ENCODE assay signal across 11 cellular contexts in genomic region chr6:42441059-42441471, GRCh38. TPM values are rescaled to one million over a fixed set of nuclear protein-coding genes. Genes with fewer than 3 reads are reported as not detected.
DNase-seq lines count a peak whose midpoint lies in the region; ATAC-seq, FAIRE-seq and TF ChIP-seq lines count a peak whose summit lies in the region.
"Had no signal": no experiment of that assay in that cellular context is flagged by ENCODE, and none has a peak within 500 bp of the region (broad histone marks: within the 10 kb centered on the region; RNA-seq: fewer than 3 reads in every experiment).

No MANE protein-coding gene starts in this region.

- H4K5ac ChIP-seq in H1 (ENCODE audit: insufficient read length, low read depth, low read length): peak overlapping the region; percentile 74

- peak overlapping the region; percentile 90 for H2BK5ac ChIP-seq in H1 (ENCODE audit: low read depth, low read length)

- no peak for TF ChIP-seq RAD21 in H1 (IDR thresholded peaks at IDR 0.05 in 1 of 2, conservative IDR thresholded peaks at IDR 0.05 in 1 of 2; ENCODE audit: low read depth in 2 of 2, low read length in 2 of 2)

- no peaks in the 10 kb centered on the region for H3K9me3 Mint-ChIP-seq in activated naive CD8-positive, alpha-beta T cell (ENCODE audit: low read depth)
- no peaks in the 10 kb centered on the region for H3K9me3 Mint-ChIP-seq in activated naive CD8-positive, alpha-beta T cell treated with anti-CD3 and anti-CD28 coated beads, Interleukin-2, amount 50 U/mL, for 24 hours

- H3K4me1 ChIP-seq in H1 (replicated peaks in 1 of 4; ENCODE audit: control insufficient read depth in 3 of 4, insufficient read depth in 4 of 4, low read length in 3 of 4) (peaks cover 32 to 61% (median 44%) of the 10 kb centered on the region in 4 experiments), muscle layer of colon (ENCODE audit: insufficient read depth, low read length) (peaks cover 43% of the 10 kb centered on the region)

- H3K4ac ChIP-seq in H1 (replicated peaks; ENCODE audit: insufficient read length, low read depth, low read length): peak overlapping the region; percentile 50

- peak overlapping the region; percentile 44; the same call in 1 of the 2 replicates for H2BK12ac ChIP-seq in H1 (ENCODE audit: low read depth, low read length)

- peak overlapping the region; percentile 34; the same call in 1 of the 2 replicates for H2BK20ac ChIP-seq in H1 (ENCODE audit: low read length)

- no peak overlapping the region for H3K56ac ChIP-seq in H1 (replicated peaks; ENCODE audit: insufficient read length, low read depth, low read length)

- H3K36me3 ChIP-seq in H1 (ENCODE audit: control insufficient read depth in 2 of 4, insufficient read depth in 4 of 4, low read length in 3 of 4): no peaks in the 10 kb centered on the region
- H3K36me3 ChIP-seq in muscle layer of colon (ENCODE audit: insufficient read depth, low read length): no peaks in the 10 kb centered on the region

- peak overlapping the region; percentile 73 to 90 for H3K4me2 ChIP-seq in H1 (ENCODE audit: insufficient read depth in 1 of 2, low read depth in 2 of 2, low read length in 2 of 2)

- H3K14ac ChIP-seq in H1 (ENCODE audit: insufficient read length): no peak overlapping the region

- no peak for TF ChIP-seq CTCF in H1 (IDR thresholded peaks at IDR 0.05; ENCODE audit: control extremely low read depth in 1 of 3, insufficient read depth in 1 of 3, low read depth in 1 of 3, low read length in 3 of 3)

- CTCF ChIA-PET in H1 (lab: Charles Lee; ENCODE audit: partially characterized antibody): interaction anchor here (0.8 to 3.5 kb wide), 13 partner anchors 8 to 180 kb away, joined by 3 to 19 read pairs (median 6); no protein-coding TSS in a partner anchor

- peaks cover 6% of the 10 kb centered on the region for H3K79me1 ChIP-seq in H1 (ENCODE audit: low read depth, low read length)

- H3K27me3 Mint-ChIP-seq in activated naive CD8-positive, alpha-beta T cell: no peaks in the 10 kb centered on the region
- H3K27me3 Mint-ChIP-seq in activated naive CD8-positive, alpha-beta T cell treated with anti-CD3 and anti-CD28 coated beads, Interleukin-2, amount 50 U/mL, for 24 hours: no peaks in the 10 kb centered on the region

- peak overlapping the region; percentile 54 for H3K4me3 Mint-ChIP-seq in activated naive CD8-positive, alpha-beta T cell
- no peak overlapping the region for H3K4me3 Mint-ChIP-seq in activated naive CD8-positive, alpha-beta T cell treated with anti-CD3 and anti-CD28 coated beads, Interleukin-2, amount 50 U/mL, for 24 hours

- peak overlapping the region; percentile 66 for H2BK120ac ChIP-seq in H1 (replicated peaks; ENCODE audit: low read depth, low read length)

- H4K20me1 ChIP-seq in H1 (replicated peaks in 1 of 2; ENCODE audit: control insufficient read depth in 1 of 2, insufficient read depth in 2 of 2, low read length in 2 of 2): peaks cover 0 to 4% of the 10 kb centered on the region in 2 experiments

- peaks cover 34 to 96% of the 10 kb centered on the region in 2 experiments for H3K79me2 ChIP-seq in H1 (ENCODE audit: control insufficient read depth in 1 of 2, insufficient read depth in 2 of 2, low read length in 2 of 2)

- 23% methylated on average over 4 of the region's 4 CpGs; no CpG with 5 or more reads in 1 of the 2 experiments for WGBS in H1 (ENCODE audit: extremely low coverage in 1 of 2, insufficient coverage in 1 of 2, insufficient read length in 1 of 2, insufficient replicate concordance in 2 of 2, low coverage in 1 of 2, low lambda C conversion rate in 2 of 2, missing lambda C conversion rate in 1 of 2), 2 experiments

- H3K18ac ChIP-seq in H1 (ENCODE audit: extremely low read depth, low read length): peak overlapping the region; percentile 82; the same call in 1 of the 2 replicates

- H3K27ac Mint-ChIP-seq in activated naive CD8-positive, alpha-beta T cell: peak overlapping the region; percentile 50
- H3K27ac Mint-ChIP-seq in activated naive CD8-positive, alpha-beta T cell treated with anti-CD3 and anti-CD28 coated beads, Interleukin-2, amount 50 U/mL, for 24 hours: no peak overlapping the region

- H4K91ac ChIP-seq in H1 (replicated peaks; ENCODE audit: insufficient read length, low read length): peak overlapping the region; percentile 87

- ATAC-seq in activated naive CD8-positive, alpha-beta T cell treated with anti-CD3 and anti-CD28 coated beads, Interleukin-2, amount 50 U/mL, for 24 hours: no peak
- ATAC-seq in HG02759 (IDR thresholded peaks at IDR 0.05; ENCODE audit: unreplicated experiment): no peak

- H3K4me3 ChIP-seq in H1 (ENCODE audit: extremely low read depth in 1 of 4, insufficient read depth in 2 of 4, low read depth in 3 of 4, low read length in 4 of 4) (peak overlapping the region; percentile 12 to 54 (median 32); a peak in 7 of 8 replicates), muscle layer of colon (ENCODE audit: low read depth in 1 of 2, low read length in 2 of 2) (peak overlapping the region; percentile 12 to 46)

- POLR2A ChIA-PET in H1 (lab: Charles Lee; ENCODE audit: partially characterized antibody): interaction anchor here (0.6 to 6.2 kb wide), 6 partner anchors 10 to 450 kb away, joined by 3 to 88 read pairs (median 4); partner anchors contain the start of gene TRERF1

- H3K4me1 Mint-ChIP-seq in activated naive CD8-positive, alpha-beta T cell (ENCODE audit: low read depth): peaks cover 62% of the 10 kb centered on the region
- H3K4me1 Mint-ChIP-seq in activated naive CD8-positive, alpha-beta T cell treated with anti-CD3 and anti-CD28 coated beads, Interleukin-2, amount 50 U/mL, for 24 hours: peaks cover 43% of the 10 kb centered on the region

- H2AFZ ChIP-seq in H1 (ENCODE audit: low read length): no peak overlapping the region

- H3K23ac ChIP-seq in H1 (ENCODE audit: insufficient read length): no peak overlapping the region

- peaks cover 3% of the 10 kb centered on the region for H3K36me3 Mint-ChIP-seq in activated naive CD8-positive, alpha-beta T cell
- no peaks in the 10 kb centered on the region for H3K36me3 Mint-ChIP-seq in activated naive CD8-positive, alpha-beta T cell treated with anti-CD3 and anti-CD28 coated beads, Interleukin-2, amount 50 U/mL, for 24 hours (ENCODE audit: low read depth)

- no peak overlapping the region for H2BK15ac ChIP-seq in H1 (ENCODE audit: low read length)

- H3K9me3 ChIP-seq in H1 (ENCODE audit: insufficient read depth in 2 of 2, low read depth in 1 of 2, low read length in 1 of 2): no peaks in the 10 kb centered on the region; a peak in 1 of 4 replicates
- no peaks in the 10 kb centered on the region for H3K9me3 ChIP-seq in muscle layer of colon (ENCODE audit: low read length)

- H3K27me3 ChIP-seq in H1 (replicated peaks in 1 of 4; ENCODE audit: control insufficient read depth in 3 of 4, extremely low read depth in 1 of 4, insufficient read depth in 3 of 4, low read length in 3 of 4): no peaks in the 10 kb centered on the region
- H3K27me3 ChIP-seq in muscle layer of colon (ENCODE audit: control insufficient read depth in 1 of 2, insufficient read depth in 2 of 2, low read length in 2 of 2): no peaks in the 10 kb centered on the region

- DNase-seq in activated naive CD8-positive, alpha-beta T cell treated with anti-CD3 and anti-CD28 coated beads, Interleukin-2, amount 50 U/mL, for 24 hours: no peak
- DNase-seq in H1 (ENCODE audit: low read depth in 1 of 2, low spot score in 2 of 2) (peak in 1 of 2 experiments; percentile 37), ureter (ENCODE audit: low spot score) (peak; percentile 44), HUDEP-2 (lab: John Stamatoyannopoulos, UW; ENCODE audit: unreplicated experiment in 76 of 76) (no peak), hippocampal formation (lab: John Stamatoyannopoulos, UW) (no peak)
- DNase-seq: NCI-H1436 treated with DMSO at 0.1 percent for 48 hours; stimulated activated naive CD4-positive, alpha-beta T cell had no signal

- TF ChIP-seq EP300 in H1 (IDR thresholded peaks at IDR 0.05; ENCODE audit: borderline replicate concordance in 1 of 2, low read depth in 2 of 2, low read length in 2 of 2): no peak

- H3K23me2 ChIP-seq in H1 (ENCODE audit: low read depth, low read length): peaks cover 5% of the 10 kb centered on the region

- H3K9ac ChIP-seq in H1 (replicated peaks in 1 of 4; ENCODE audit: extremely low read depth in 1 of 4, low read depth in 3 of 4, low read length in 3 of 4) (peak overlapping the region in 2 of 4 experiments; percentile 29 to 34; a peak in 3 of 7 replicates), muscle layer of colon (ENCODE audit: low read length) (peak overlapping the region; percentile 12)

- no peak for TF ChIP-seq POLR2A in H1 (IDR thresholded peaks at IDR 0.05; ENCODE audit: control extremely low read depth in 1 of 2, low read depth in 2 of 2, low read length in 2 of 2)

- H4K8ac ChIP-seq in H1 (ENCODE audit: extremely low read depth, insufficient read depth, low read length): no peak overlapping the region

- no peak for FAIRE-seq in H1 (lab: Jason Lieb, UNC)

- H3K27ac ChIP-seq in H1 (ENCODE audit: low read depth, low read length) (peak overlapping the region; percentile 40; the same call in 1 of the 2 replicates), muscle layer of colon (ENCODE audit: low read depth, low read length) (peak overlapping the region; percentile 25)
- H3K27ac ChIP-seq: C4-2B had no signal

- no peak overlapping the region for H2AK5ac ChIP-seq in H1 (ENCODE audit: low read depth, low read length)

TF ChIP-seq in H1, 55 proteins besides CTCF, POLR2A, EP300 and RAD21 (continues in another document):
- no peak for TF ChIP-seq TAF1 (IDR thresholded peaks at IDR 0.05; ENCODE audit: low read depth, low read length)
- TF ChIP-seq MAX (IDR thresholded peaks at IDR 0.05): no peak
- no peak for TF ChIP-seq FOSL1 (IDR thresholded peaks at IDR 0.05; ENCODE audit: insufficient read depth, low read depth, low read length)
- TF ChIP-seq ZNF274 (IDR thresholded peaks at IDR 0.05; ENCODE audit: borderline replicate concordance, extremely low read depth, low read length): no peak

RNA-seq across cellular contexts. Expression of gene TRERF1, which starts 10.7 kb away (rescaled TPM):
- 21.5 and 22.8 TPM in 2 replicates for total RNA-seq in H1 (2021; fragmentation: NEBNext Ultra II Directional; extraction: Animal tissue kit (Norgen Biotek cat#: 25700))
- 10.8 and 14.9 TPM in 2 replicates for polyA plus RNA-seq in H1 (2011; rRNA removed)
- 7.8 TPM for polyA plus RNA-seq in H1 (2011; cell fraction: cytosol; rRNA removed)
- polyA plus RNA-seq in H1 (2011; cell fraction: nucleus; rRNA removed): 23.3 TPM
- 14.0 to 17.0 TPM (median 15.2 TPM) in 4 replicates for polyA plus RNA-seq in H1 (2012, experiment 1 of 2)
- 3.9 TPM for polyA plus RNA-seq in H1 (2012, experiment 2 of 2)
- polyA plus RNA-seq in H1 (2013, experiment 1 of 2): 10.3 TPM
- 10.3 TPM for polyA plus RNA-seq in H1 (2013, experiment 2 of 2)
- 12.4 and 15.8 TPM in 2 replicates for polyA minus RNA-seq in H1 (2011; rRNA and poly(A)+ RNA removed)
- 14.0 TPM for polyA minus RNA-seq in H1 (2011; cell fraction: cytosol; rRNA and poly(A)+ RNA removed)
- 18.1 TPM for polyA minus RNA-seq in H1 (2011; cell fraction: nucleus; rRNA and poly(A)+ RNA removed)
- total RNA-seq in ureter: 24.7 TPM
